1 cellular context compared by ENCODE assay signal in genomic region chr20:23574977-23575376, GRCh38.
TF ChIP-seq lines count a peak whose summit lies in the region.

No MANE protein-coding gene starts in this region.

TF ChIP-seq in HepG2, 621 proteins besides CTCF, POLR2A, EP300 and RAD21 (continued from another document):
- TF ChIP-seq TFDP1 (CRISPR knock-in tag; IDR thresholded peaks at IDR 0.05; ENCODE audit: borderline replicate concordance) (no peak), ZFP36L2 (CRISPR knock-in tag; IDR thresholded peaks at IDR 0.05) (no peak), ELF1 (CRISPR knock-in tag; IDR thresholded peaks at IDR 0.05) (no peak), KDM6A (CRISPR knock-in tag; IDR thresholded peaks at IDR 0.05; ENCODE audit: low read depth) (no peak), KDM4B (CRISPR knock-in tag; IDR thresholded peaks at IDR 0.05) (no peak)
